Comparison of ENCODE assay signal across 11 cellular contexts in the genomic region with DNA sequence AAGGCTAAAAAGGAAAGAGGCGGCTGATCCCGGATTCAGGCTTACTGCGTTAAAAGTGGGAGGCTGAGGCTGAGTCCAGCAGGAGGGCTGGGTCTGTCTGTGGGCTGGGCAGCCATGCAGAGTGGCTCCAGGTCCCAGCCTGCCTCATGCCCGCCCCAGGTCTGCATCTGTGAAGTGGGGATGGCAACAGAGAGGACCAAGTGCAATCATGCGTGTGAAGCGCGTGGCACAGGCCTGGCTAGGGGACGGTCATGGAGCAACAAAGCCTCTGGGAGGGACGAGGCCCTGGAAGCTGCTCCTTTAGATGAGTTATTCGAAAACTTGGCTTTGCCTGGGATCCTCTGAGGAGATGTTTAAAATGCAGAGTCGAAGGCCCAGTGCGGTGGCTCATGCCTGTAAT. TPM values are rescaled to one million over a fixed set of nuclear protein-coding genes. Genes with fewer than 3 reads are reported as not detected.
"Had no signal": no experiment of that assay in that cellular context is flagged by ENCODE, and none has a peak within 500 bp of the region (broad histone marks: within the 10 kb centered on the region; RNA-seq: fewer than 3 reads in every experiment).

No MANE protein-coding gene starts in this region.

- H3K36me3 ChIP-seq: HAP-1 had no signal

- H3K4me3 ChIP-seq: GM23248, HAP-1, K562 had no signal

- DNase-seq: GM23248, GOT3, H7, HFFc6, IMR-90 had no signal

- FAIRE-seq: HTR-8/SVneo, K562 had no signal

- H3K27ac ChIP-seq: GM23248 had no signal

- H3K9me3 ChIP-seq: HAP-1 had no signal

- H2AFZ ChIP-seq: GM23248 had no signal

- H3K9ac ChIP-seq: GM23248 had no signal

- ATAC-seq: HCT116, K562 had no signal

- H3K4me1 ChIP-seq: HAP-1 had no signal

RNA-seq across cellular contexts. Expression of a gene that starts 30.4 kb away (rescaled TPM):
- total RNA-seq: GM23248, H4, H7, HFFc6, HT-29, IMR-90, K562 had no signal
- polyA plus RNA-seq: GM23248, IMR-90, K562 had no signal
